In the genomic region with DNA sequence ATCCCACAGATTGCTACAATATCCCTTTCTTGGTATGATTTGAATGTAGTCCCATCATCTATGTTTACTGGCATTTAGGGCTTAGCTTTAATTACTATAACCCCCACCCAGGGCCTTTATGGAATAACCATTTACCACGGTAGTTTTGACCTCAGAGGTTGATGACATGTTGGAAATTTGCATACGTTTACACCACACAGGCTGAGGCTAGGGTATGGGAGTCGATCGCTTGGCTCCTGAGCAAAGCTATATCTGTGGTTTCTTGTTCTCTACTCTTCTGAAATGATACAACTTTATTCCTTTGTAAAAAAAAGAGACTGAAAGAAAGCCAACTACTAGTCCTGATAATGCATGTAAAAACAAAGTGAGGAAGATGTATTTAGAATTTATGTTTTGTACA, we compare ENCODE assay signal across 34 cellular contexts.
"Had no signal": no experiment of that assay in that cellular context is flagged by ENCODE, and none has a peak within 500 bp of the region (broad histone marks: within the 10 kb centered on the region; RNA-seq: fewer than 3 reads in every experiment).

No MANE protein-coding gene starts in this region.

- H3K27me3 Mint-ChIP-seq: activated CD4-positive, alpha-beta memory T cell treated with anti-CD3 and anti-CD28 coated beads for 36 hours; activated CD8-positive, alpha-beta T cell treated with anti-CD3 and anti-CD28 coated beads for 36 hours; activated naive CD8-positive, alpha-beta T cell treated with anti-CD3 and anti-CD28 coated beads for 36 hours had no signal

- H3K4me3 Mint-ChIP-seq: activated CD4-positive, alpha-beta memory T cell treated with anti-CD3 and anti-CD28 coated beads for 36 hours; activated CD4-positive, alpha-beta T cell treated with anti-CD3 and anti-CD28 coated beads, Interleukin-2, amount 10 ng/mL, durations not matched to agents 24 days and 14 days; activated CD8-positive, alpha-beta T cell treated with anti-CD3 and anti-CD28 coated beads for 36 hours; activated naive CD4-positive, alpha-beta T cell treated with anti-CD3 and anti-CD28 coated beads for 36 hours; activated naive CD8-positive, alpha-beta T cell treated with anti-CD3 and anti-CD28 coated beads for 36 hours; activated T-cell treated with anti-CD3 and anti-CD28 coated beads, Interleukin-2, amount 50 U/mL, for 4 hours; activated T-cell treated with anti-CD3 and anti-CD28 coated beads, Interleukin-2, amount 50 U/mL, for 72 hours; activated T-helper 1 cell treated with anti-CD3 and anti-CD28 coated beads, Interleukin-12 subunit alpha, Interleukin-12 subunit beta, Interleukin-2, Interleukin-4 antibody, amounts not matched to agents 30 ng/mL and 10 ng/mL and 1 ng/mL, durations not matched to agents 14 hours and 24 hours and 36 hours; activated T-helper 17 cell treated with anti-CD3 and anti-CD28 coated beads, Interleukin-2, amount 50 U/mL, for 72 hours; T-helper 1 cell treated with Interleukin-12 subunit alpha and Interleukin-12 subunit beta and Interleukin-4 antibody, amounts not matched to agents 30 μg/mL and 1 μg/mL, for 36 hours; T-helper 2 cell treated with Interferon-gamma antibody and Interleukin-4, amounts not matched to agents 5 μg/mL and 100 μg/mL, for 36 hours had no signal

- H3K4me1 Mint-ChIP-seq: activated T-helper 17 cell treated with anti-CD3 and anti-CD28 coated beads, Interleukin-2, amount 50 U/mL, for 72 hours had no signal

- H3K9me3 ChIP-seq: adrenal gland, body of pancreas, breast epithelium had no signal

- H3K36me3 ChIP-seq: adrenal gland, brain microvascular endothelial cell, breast epithelium had no signal

- H3K36me3 Mint-ChIP-seq: activated CD4-positive, alpha-beta memory T cell treated with anti-CD3 and anti-CD28 coated beads for 36 hours; activated naive CD4-positive, alpha-beta T cell treated with anti-CD3 and anti-CD28 coated beads, Interleukin-2, amount 50 U/mL, for 72 hours had no signal

- ATAC-seq: activated CD4-positive, CD25-positive, alpha-beta regulatory T cell treated with anti-CD3 and anti-CD28 coated beads, Interleukin-2, amount 50 U/mL, for 24 hours; activated CD8-positive, alpha-beta T cell treated with anti-CD3 and anti-CD28 coated beads for 36 hours; activated naive CD4-positive, alpha-beta T cell treated with anti-CD3 and anti-CD28 coated beads, Interleukin-2, amount 50 U/mL, for 72 hours; activated T-cell treated with anti-CD3 and anti-CD28 coated beads, Interleukin-2, amount 50 U/mL, for 4 hours; activated T-cell treated with anti-CD3 and anti-CD28 coated beads, Interleukin-2, amount 50 U/mL, for 72 hours; activated T-helper 17 cell treated with anti-CD3 and anti-CD28 coated beads, Interleukin-2, amount 50 U/mL, for 72 hours; body of pancreas had no signal

- H3K4me3 ChIP-seq: adrenal gland, body of pancreas, breast epithelium had no signal

- H3K27me3 ChIP-seq: adrenal gland, body of pancreas, brain microvascular endothelial cell, breast epithelium had no signal

- H3K4me1 ChIP-seq: body of pancreas, breast epithelium had no signal

- H3K27ac ChIP-seq: adrenal gland, body of pancreas, brain microvascular endothelial cell, breast epithelium, VCaP had no signal

- DNase-seq: activated CD4-positive, alpha-beta memory T cell treated with anti-CD3 and anti-CD28 coated beads for 36 hours; activated CD4-positive, alpha-beta T cell treated with anti-CD3 and anti-CD28 coated beads for 4 hours; activated CD4-positive, alpha-beta T cell treated with anti-CD3 and anti-CD28 coated beads, Interleukin-2, amount 10 ng/mL, durations not matched to agents 24 days and 14 days; activated CD4-positive, alpha-beta T cell treated with anti-CD3 and anti-CD28 coated beads, Interleukin-2, amount 50 U/mL, for 1 hour; activated CD4-positive, alpha-beta T cell treated with anti-CD3 and anti-CD28 coated beads, Interleukin-2, amount 50 U/mL, for 4 hours; activated CD4-positive, CD25-positive, alpha-beta regulatory T cell; activated CD8-positive, alpha-beta memory T cell treated with anti-CD3 and anti-CD28 coated beads, Interleukin-2, amount 50 U/mL, for 4 hours; activated CD8-positive, alpha-beta T cell treated with anti-CD3 and anti-CD28 coated beads for 36 hours; activated effector memory CD4-positive, alpha-beta T cell treated with anti-CD3 and anti-CD28 coated beads, Interleukin-2, amount 50 U/mL, for 16 hours; activated gamma-delta T cell treated with Interleukin-2 at 50 U/mL for 16 hours; activated naive CD4-positive, alpha-beta T cell; activated naive CD4-positive, alpha-beta T cell treated with anti-CD3 and anti-CD28 coated beads for 36 hours; activated naive CD4-positive, alpha-beta T cell treated with anti-CD3 and anti-CD28 coated beads, Interleukin-2, amount 50 U/mL, for 16 hours; activated naive CD8-positive, alpha-beta T cell treated with anti-CD3 and anti-CD28 coated beads for 36 hours; activated T-cell treated with anti-CD3 and anti-CD28 coated beads for 4 hours; activated T-cell treated with anti-CD3 and anti-CD28 coated beads, Interleukin-2, amount 50 U/mL, for 1 hour; activated T-cell treated with anti-CD3 and anti-CD28 coated beads, Interleukin-2, amount 50 U/mL, for 4 hours; activated T-cell treated with anti-CD3 and anti-CD28 coated beads, Interleukin-2, amount 50 U/mL, for 72 hours; adrenal gland; amniotic stem cell; aorta; body of pancreas; brain microvascular endothelial cell; central memory CD4-positive, alpha-beta T cell; T-helper 2 cell; T-helper 9 cell had no signal

- H3K27ac Mint-ChIP-seq: activated CD4-positive, alpha-beta memory T cell treated with anti-CD3 and anti-CD28 coated beads for 36 hours; activated CD4-positive, alpha-beta T cell treated with anti-CD3 and anti-CD28 coated beads, Interleukin-2, amount 10 ng/mL, durations not matched to agents 24 days and 14 days; activated CD8-positive, alpha-beta T cell treated with anti-CD3 and anti-CD28 coated beads for 36 hours; activated naive CD4-positive, alpha-beta T cell treated with anti-CD3 and anti-CD28 coated beads for 36 hours; activated naive CD4-positive, alpha-beta T cell treated with anti-CD3 and anti-CD28 coated beads, Interleukin-2, amount 50 U/mL, for 72 hours; activated naive CD8-positive, alpha-beta T cell treated with anti-CD3 and anti-CD28 coated beads for 36 hours; activated T-cell treated with anti-CD3 and anti-CD28 coated beads, Interleukin-2, amount 50 U/mL, for 72 hours; activated T-helper 1 cell treated with anti-CD3 and anti-CD28 coated beads, Interleukin-12 subunit alpha, Interleukin-12 subunit beta, Interleukin-2, Interleukin-4 antibody, amounts not matched to agents 30 ng/mL and 10 ng/mL and 1 ng/mL, durations not matched to agents 14 hours and 24 hours and 36 hours; activated T-helper 17 cell treated with anti-CD3 and anti-CD28 coated beads, Interleukin-2, amount 50 U/mL, for 72 hours; T-helper 1 cell treated with Interleukin-12 subunit alpha and Interleukin-12 subunit beta and Interleukin-4 antibody, amounts not matched to agents 30 μg/mL and 1 μg/mL, for 36 hours; T-helper 2 cell treated with Interferon-gamma antibody and Interleukin-4, amounts not matched to agents 5 μg/mL and 100 μg/mL, for 36 hours had no signal
